In the genomic region with DNA sequence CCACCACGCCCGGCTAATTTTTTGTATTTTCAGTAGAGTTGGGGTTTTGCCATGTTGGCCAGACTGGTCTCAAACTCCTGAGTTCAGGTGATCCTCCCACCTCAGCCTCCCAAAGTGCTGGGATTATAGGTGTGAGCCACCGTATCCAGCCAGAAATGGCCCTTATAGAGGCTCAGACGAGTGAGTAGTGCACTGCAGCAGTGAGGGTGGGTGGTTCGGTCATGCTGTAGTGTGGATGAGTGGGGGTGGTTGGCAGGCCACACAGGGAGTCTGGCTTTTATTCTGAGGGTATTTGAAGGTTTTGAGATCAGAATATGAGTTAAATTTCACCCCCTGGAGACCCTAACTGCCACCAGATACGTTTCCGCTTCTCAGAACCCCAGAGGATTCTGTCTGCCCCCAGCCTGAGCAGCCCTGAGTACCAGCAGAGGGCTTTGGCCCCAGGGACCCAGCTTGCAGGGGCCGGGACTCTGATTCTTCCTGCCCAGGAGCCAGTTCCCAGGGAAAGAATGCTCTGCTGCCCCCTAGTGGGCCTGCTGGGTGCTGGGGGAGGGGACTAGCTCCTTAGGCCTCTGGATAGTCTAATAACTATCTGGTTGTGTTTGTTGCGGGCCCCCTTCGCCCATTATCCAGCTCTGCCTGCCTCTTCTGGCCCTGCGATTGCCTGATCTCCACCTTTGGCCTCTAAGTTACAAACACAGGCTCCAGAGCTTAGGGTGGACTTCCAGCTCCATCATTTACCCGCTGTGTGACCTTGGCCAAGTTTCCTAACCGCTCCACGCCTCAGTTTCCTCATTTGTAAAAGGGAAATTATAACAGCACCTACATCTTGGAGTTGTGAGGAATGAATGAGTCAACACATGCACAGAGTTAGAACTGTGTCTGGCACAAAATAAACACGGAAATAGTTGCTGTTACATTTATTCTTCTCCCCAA, we compare ENCODE assay signal across 8 cellular contexts. TPM values are rescaled to one million over a fixed set of nuclear protein-coding genes. Genes with fewer than 3 reads are reported as not detected.
DNase-seq lines count a peak whose midpoint lies in the region; ATAC-seq and TF ChIP-seq lines count a peak whose summit lies in the region.

No MANE protein-coding gene starts in this region.

- no peak overlapping the region for H3K27ac Mint-ChIP-seq in MCF 10A (ENCODE audit: low read depth, unreplicated experiment)

- no peak overlapping the region for H3K4me3 ChIP-seq in WI38 (ENCODE audit: low read depth, low read length)

- DNase-seq in DMS 273 (lab: John Stamatoyannopoulos, UW; ENCODE audit: unreplicated experiment) (peak; percentile 96), NCI-H2227 (lab: John Stamatoyannopoulos, UW; ENCODE audit: unreplicated experiment) (peak; percentile 93), MCF 10A (ENCODE audit: unreplicated experiment) (peak; percentile 91), inferior parietal cortex (ENCODE audit: extremely low spot score) (peak; percentile 96)
- peak; percentile 76 to 93 for DNase-seq in stimulated activated CD4-positive, alpha-beta T cell treated with anti-CD3 and anti-CD28 coated beads, Interleukin-12 subunit alpha, Interleukin-12 subunit beta, amount 100 ng/mL, for 24 hours (ENCODE audit: low read depth in 2 of 2)

- H3K4me1 Mint-ChIP-seq in MCF 10A (ENCODE audit: insufficient read depth, unreplicated experiment): peaks cover 21% of the 10 kb centered on the region

- POLR2A ChIA-PET in MCF 10A (lab: Yijun Ruan, JAX): interaction anchor here (0.5 to 6.0 kb wide), 15 partner anchors 8 to 201 kb away, joined by 3 to 66 read pairs (median 3); a partner anchor contains a TSS

- TF ChIP-seq CTCF in WI38 (IDR thresholded peaks at IDR 0.05; ENCODE audit: low read depth, low read length): peak; percentile 92
- peak; percentile 93 for TF ChIP-seq CTCF in MCF 10A (IDR thresholded peaks at IDR 0.05; ENCODE audit: unreplicated experiment)

- no peak overlapping the region for H3K4me3 Mint-ChIP-seq in MCF 10A (ENCODE audit: unreplicated experiment)

- H3K27me3 Mint-ChIP-seq in MCF 10A (ENCODE audit: insufficient read depth, unreplicated experiment): peaks cover 3% of the 10 kb centered on the region

- ATAC-seq in HG02678 (IDR thresholded peaks at IDR 0.05; ENCODE audit: unreplicated experiment) (peak; percentile 51), GM21360 (IDR thresholded peaks at IDR 0.05; ENCODE audit: unreplicated experiment) (no peak)

- intact Hi-C loops in MCF 10A (cut with micrococcal nuclease): loop anchor here (2.0 to 10.0 kb wide), 3 partner anchors 41 to 315 kb away; a partner anchor contains a TSS

- CTCF ChIA-PET in MCF 10A (lab: Yijun Ruan, JAX): interaction anchor here (0.5 to 2.8 kb wide), 32 partner anchors 8 to 378 kb away, joined by 3 to 13 read pairs (median 4); a partner anchor contains a TSS

- peaks cover 28% of the 10 kb centered on the region for H3K36me3 Mint-ChIP-seq in MCF 10A (ENCODE audit: insufficient read depth, unreplicated experiment)

- BruUV-seq in MCF 10A (replicated peaks; lab: Mats Ljungman, UMichigan): no TSS peak

- H3K9me3 Mint-ChIP-seq in MCF 10A (ENCODE audit: unreplicated experiment): no peaks in the 10 kb centered on the region

RNA-seq across cellular contexts. Expression of a gene that starts 2.0 kb away (rescaled TPM):
- 8.1 and 8.3 TPM in 2 replicates for total RNA-seq in MCF 10A (2022)

RNA-seq across cellular contexts. Expression of a gene that starts 14.2 kb away (rescaled TPM):
- total RNA-seq in MCF 10A (2022): 11.0 and 12.4 TPM in 2 replicates

RNA-seq across cellular contexts. Expression of a gene that starts 20.4 kb away (rescaled TPM):
- total RNA-seq in MCF 10A (2022): 29.1 and 42.4 TPM in 2 replicates

RNA-seq across cellular contexts. Expression of a gene that starts 27.0 kb away (rescaled TPM):
- 1.3 and 1.7 TPM in 2 replicates for total RNA-seq in MCF 10A (2022)

RNA-seq across cellular contexts. Expression of a gene that starts 34.8 kb away (rescaled TPM):
- total RNA-seq in MCF 10A (2022): 1.2 and 1.6 TPM in 2 replicates
